2 cellular contexts compared by ENCODE assay signal in genomic region chr10:117248700-117249465, GRCh38.
A peak's percentile ranks its signal among the peaks of the same experiment; 100 is the strongest.
TF ChIP-seq lines count a peak whose summit lies in the region.

No MANE protein-coding gene starts in this region.

TF ChIP-seq in SK-N-SH, 30 proteins besides CTCF, POLR2A, EP300 and RAD21:
- TF ChIP-seq GATA2 (CRISPR knock-in tag; IDR thresholded peaks at IDR 0.05) (peak; percentile 42), ZBTB33 (IDR thresholded peaks at IDR 0.05; ENCODE audit: borderline replicate concordance, low read depth) (no peak), USF1 (IDR thresholded peaks at IDR 0.05; ENCODE audit: borderline replicate concordance, low read depth) (no peak), MXI1 (IDR thresholded peaks at IDR 0.05; ENCODE audit: low read depth, low read length) (no peak), RCOR1 (IDR thresholded peaks at IDR 0.05; ENCODE audit: low read length) (no peak), JUND (IDR thresholded peaks at IDR 0.05) (no peak), IRF3 (IDR thresholded peaks at IDR 0.05; ENCODE audit: low read depth, low read length) (no peak), FOXM1 (IDR thresholded peaks at IDR 0.05; ENCODE audit: low read depth) (no peak), RXRA (IDR thresholded peaks at IDR 0.05; ENCODE audit: borderline replicate concordance, low read depth) (no peak)

TF ChIP-seq in GM23338, 12 proteins besides CTCF, POLR2A, EP300 and RAD21:
- no peak for TF ChIP-seq JUNB (IDR thresholded peaks at IDR 0.05; ENCODE audit: unreplicated experiment)
- TF ChIP-seq ETS1 (IDR thresholded peaks at IDR 0.05): no peak
- TF ChIP-seq ZNF331 (CRISPR knock-in tag; IDR thresholded peaks at IDR 0.05; ENCODE audit: low read depth): no peak
- no peak for TF ChIP-seq EZH2phosphoT487 (IDR thresholded peaks at IDR 0.05; ENCODE audit: unreplicated experiment)
- TF ChIP-seq EZH2 (IDR thresholded peaks at IDR 0.05; ENCODE audit: low read depth, unreplicated experiment): no peak
- no peak for TF ChIP-seq STAT1 (IDR thresholded peaks at IDR 0.05; ENCODE audit: unreplicated experiment)
- no peak for TF ChIP-seq NANOG (IDR thresholded peaks at IDR 0.05; ENCODE audit: borderline replicate concordance)
- no peak for TF ChIP-seq REST (IDR thresholded peaks at IDR 0.05; ENCODE audit: unreplicated experiment)
